1 cellular context compared by ENCODE assay signal in the genomic region with DNA sequence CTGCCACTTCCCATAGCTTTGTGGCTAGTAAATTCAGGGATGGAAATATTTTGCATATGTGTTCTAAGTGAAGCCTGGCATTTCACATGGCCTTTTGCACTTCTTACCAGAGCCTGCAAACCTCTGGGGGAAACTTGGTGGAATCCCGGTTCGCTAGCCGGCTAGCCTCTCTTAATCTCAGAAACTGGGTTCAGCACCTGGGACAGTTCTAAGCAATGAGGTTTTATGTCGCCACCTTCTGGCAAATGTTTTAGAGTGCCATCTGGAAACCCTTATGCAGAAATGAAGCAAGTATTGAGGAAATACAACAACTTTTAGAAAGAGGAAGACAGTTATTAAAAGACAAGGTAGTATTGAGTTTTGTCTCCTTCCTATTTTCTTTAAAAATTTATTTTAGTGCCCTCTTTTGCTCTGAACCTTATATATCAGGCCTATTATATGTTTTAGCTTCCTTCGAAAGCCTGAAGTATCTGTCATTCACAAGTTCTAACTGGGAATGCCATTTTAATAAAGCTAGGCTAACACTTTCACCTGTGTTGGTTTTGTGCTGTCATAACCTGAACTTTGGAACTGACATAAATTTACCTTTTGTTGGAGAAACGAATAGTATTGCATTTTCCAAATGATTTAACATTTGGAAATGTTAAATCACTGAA.
TF ChIP-seq lines count a peak whose summit lies in the region.

No MANE protein-coding gene starts in this region.

TF ChIP-seq in WTC11, 78 proteins besides CTCF, POLR2A, EP300 and RAD21 (continued from another document):
- TF ChIP-seq ZNF121 (CRISPR knock-in tag; IDR thresholded peaks at IDR 0.05) (no peak), USF1 (CRISPR knock-in tag; IDR thresholded peaks at IDR 0.05) (no peak), TEAD4 (CRISPR knock-in tag; IDR thresholded peaks at IDR 0.05) (0 out of 2 replicates have a peak, but pooled peaks have one; percentile 35), SMAD3 (CRISPR knock-in tag; IDR thresholded peaks at IDR 0.05; ENCODE audit: borderline replicate concordance) (0 out of 2 replicates have a peak, but pooled peaks have one; percentile 54), NFATC4 (CRISPR knock-in tag; IDR thresholded peaks at IDR 0.05) (no peak), ZNF532 (CRISPR knock-in tag; IDR thresholded peaks at IDR 0.05; ENCODE audit: borderline replicate concordance) (no peak), ATF1 (CRISPR knock-in tag; IDR thresholded peaks at IDR 0.05) (no peak), ZNF219 (CRISPR knock-in tag; IDR thresholded peaks at IDR 0.05; ENCODE audit: borderline replicate concordance) (no peak), ZNF263 (CRISPR knock-in tag; IDR thresholded peaks at IDR 0.05; ENCODE audit: low read depth) (no peak), PRRX2 (CRISPR knock-in tag; IDR thresholded peaks at IDR 0.05) (no peak)
- TF ChIP-seq, protein P1, sequence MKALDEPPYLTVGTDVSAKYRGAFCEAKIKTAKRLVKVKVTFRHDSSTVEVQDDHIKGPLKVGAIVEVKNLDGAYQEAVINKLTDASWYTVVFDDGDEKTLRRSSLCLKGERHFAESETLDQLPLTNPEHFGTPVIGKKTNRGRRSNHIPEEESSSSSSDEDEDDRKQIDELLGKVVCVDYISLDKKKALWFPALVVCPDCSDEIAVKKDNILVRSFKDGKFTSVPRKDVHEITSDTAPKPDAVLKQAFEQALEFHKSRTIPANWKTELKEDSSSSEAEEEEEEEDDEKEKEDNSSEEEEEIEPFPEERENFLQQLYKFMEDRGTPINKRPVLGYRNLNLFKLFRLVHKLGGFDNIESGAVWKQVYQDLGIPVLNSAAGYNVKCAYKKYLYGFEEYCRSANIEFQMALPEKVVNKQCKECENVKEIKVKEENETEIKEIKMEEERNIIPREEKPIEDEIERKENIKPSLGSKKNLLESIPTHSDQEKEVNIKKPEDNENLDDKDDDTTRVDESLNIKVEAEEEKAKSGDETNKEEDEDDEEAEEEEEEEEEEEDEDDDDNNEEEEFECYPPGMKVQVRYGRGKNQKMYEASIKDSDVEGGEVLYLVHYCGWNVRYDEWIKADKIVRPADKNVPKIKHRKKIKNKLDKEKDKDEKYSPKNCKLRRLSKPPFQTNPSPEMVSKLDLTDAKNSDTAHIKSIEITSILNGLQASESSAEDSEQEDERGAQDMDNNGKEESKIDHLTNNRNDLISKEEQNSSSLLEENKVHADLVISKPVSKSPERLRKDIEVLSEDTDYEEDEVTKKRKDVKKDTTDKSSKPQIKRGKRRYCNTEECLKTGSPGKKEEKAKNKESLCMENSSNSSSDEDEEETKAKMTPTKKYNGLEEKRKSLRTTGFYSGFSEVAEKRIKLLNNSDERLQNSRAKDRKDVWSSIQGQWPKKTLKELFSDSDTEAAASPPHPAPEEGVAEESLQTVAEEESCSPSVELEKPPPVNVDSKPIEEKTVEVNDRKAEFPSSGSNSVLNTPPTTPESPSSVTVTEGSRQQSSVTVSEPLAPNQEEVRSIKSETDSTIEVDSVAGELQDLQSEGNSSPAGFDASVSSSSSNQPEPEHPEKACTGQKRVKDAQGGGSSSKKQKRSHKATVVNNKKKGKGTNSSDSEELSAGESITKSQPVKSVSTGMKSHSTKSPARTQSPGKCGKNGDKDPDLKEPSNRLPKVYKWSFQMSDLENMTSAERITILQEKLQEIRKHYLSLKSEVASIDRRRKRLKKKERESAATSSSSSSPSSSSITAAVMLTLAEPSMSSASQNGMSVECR (CRISPR knock-in tag; IDR thresholded peaks at IDR 0.05; ENCODE audit: borderline replicate concordance), result no peak
